ENCODE assay signal across 9 cellular contexts in the genomic region with DNA sequence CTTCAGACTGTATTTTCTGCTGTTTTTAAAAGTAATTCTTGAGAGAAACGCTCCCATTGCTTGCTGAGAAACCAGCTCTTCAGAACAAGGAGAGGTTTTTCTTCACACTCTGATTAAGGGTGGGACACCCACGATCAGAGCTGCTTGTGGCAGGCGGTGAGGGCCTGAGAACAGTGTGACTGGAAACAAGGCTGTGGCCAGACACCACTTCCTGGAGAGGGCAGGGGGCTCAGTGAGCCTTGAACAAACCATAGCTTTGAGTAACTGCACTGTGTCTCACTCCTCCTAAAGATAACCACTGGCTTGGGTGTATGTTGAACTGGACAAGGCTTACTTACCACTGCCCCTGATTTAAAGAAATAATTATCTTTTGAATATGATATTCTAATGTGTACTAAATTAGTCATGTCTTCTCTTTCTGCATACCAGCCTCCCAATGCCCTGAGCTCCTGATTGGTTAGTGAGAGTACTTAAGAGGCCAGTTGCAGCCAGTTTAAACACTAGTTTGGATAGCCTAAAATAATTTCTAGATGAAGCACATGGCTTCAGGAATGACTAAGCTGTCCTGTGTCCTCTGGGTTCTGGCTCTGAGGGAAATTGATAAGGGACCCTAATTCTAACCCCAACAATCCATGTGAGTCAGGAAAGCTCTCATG. TPM values are rescaled to one million over a fixed set of nuclear protein-coding genes. Genes with fewer than 3 reads are reported as not detected.
DNase-seq lines count a peak whose midpoint lies in the region; ATAC-seq and TF ChIP-seq lines count a peak whose summit lies in the region.
"Had no signal": no experiment of that assay in that cellular context is flagged by ENCODE, and none has a peak within 500 bp of the region (broad histone marks: within the 10 kb centered on the region; RNA-seq: fewer than 3 reads in every experiment).

No MANE protein-coding gene starts in this region.

- DNase-seq in activated CD4-positive, alpha-beta memory T cell treated with anti-CD3 and anti-CD28 coated beads for 36 hours: peak; percentile 72
- DNase-seq in naive B cell (peak; percentile 46), WERI-Rb-1 (no peak), CD1c-positive myeloid dendritic cell (ENCODE audit: extremely low spot score) (no peak), CD14-positive monocyte (ENCODE audit: low spot score) (no peak)

- CTCF ChIA-PET in activated CD4-positive, alpha-beta memory T cell treated with anti-CD3 and anti-CD28 coated beads for 36 hours (lab: Charles Lee): interaction anchor here (0.8 kb wide), 1 partner anchor 161 kb away, joined by 4 read pairs; no protein-coding TSS in a partner anchor

- H3K36me3 Mint-ChIP-seq in activated CD4-positive, alpha-beta memory T cell treated with anti-CD3 and anti-CD28 coated beads for 36 hours: peaks cover 34% of the 10 kb centered on the region
- H3K36me3 Mint-ChIP-seq in naive B cell: peaks cover 0 to 12% of the 10 kb centered on the region in 2 donors
- peaks cover 6 to 10% of the 10 kb centered on the region in 2 donors for H3K36me3 Mint-ChIP-seq in CD14-positive monocyte

- H3K27ac Mint-ChIP-seq in activated CD4-positive, alpha-beta memory T cell treated with anti-CD3 and anti-CD28 coated beads for 36 hours: peak overlapping the region; percentile 30
- H3K27ac Mint-ChIP-seq in naive B cell (no peak overlapping the region), CD14-positive monocyte (peak overlapping the region in 3 of 7 donors; percentile 46 to 61 (median 60))

- peaks cover 28% of the 10 kb centered on the region for H3K9me3 Mint-ChIP-seq in activated CD4-positive, alpha-beta memory T cell treated with anti-CD3 and anti-CD28 coated beads for 36 hours
- H3K9me3 Mint-ChIP-seq in naive B cell (peaks cover 0 to 25% (median 21%) of the 10 kb centered on the region in 7 donors), CD14-positive monocyte (peaks cover 11 to 33% (median 29%) of the 10 kb centered on the region in 7 donors)

- peaks cover 59% of the 10 kb centered on the region for H3K4me1 Mint-ChIP-seq in activated CD4-positive, alpha-beta memory T cell treated with anti-CD3 and anti-CD28 coated beads for 36 hours (ENCODE audit: low read depth)
- H3K4me1 Mint-ChIP-seq in naive B cell: peaks cover 35 to 72% (median 37%) of the 10 kb centered on the region in 3 donors
- peaks cover 53% of the 10 kb centered on the region for H3K4me1 Mint-ChIP-seq in CD14-positive monocyte

- TF ChIP-seq CTCF in WERI-Rb-1 (IDR thresholded peaks at IDR 0.05; ENCODE audit: low read depth, low read length) (no peak), CD14-positive monocyte (IDR thresholded peaks at IDR 0.05) (no peak)

- no peaks in the 10 kb centered on the region for H3K27me3 Mint-ChIP-seq in activated CD4-positive, alpha-beta memory T cell treated with anti-CD3 and anti-CD28 coated beads for 36 hours
- no peaks in the 10 kb centered on the region for H3K27me3 Mint-ChIP-seq in naive B cell
- peaks cover 0 to 1% (median 0%) of the 10 kb centered on the region in 3 donors for H3K27me3 Mint-ChIP-seq in CD14-positive monocyte (ENCODE audit: low read depth in 3 of 3)

- peak; percentile 89 for ATAC-seq in GM18909 (IDR thresholded peaks at IDR 0.05; ENCODE audit: poor library complexity, unreplicated experiment)
- ATAC-seq in HG02973 (IDR thresholded peaks at IDR 0.05; ENCODE audit: unreplicated experiment): peak; percentile 87
- ATAC-seq in naive B cell (ENCODE audit: low read depth in 2 of 2): peak; percentile 74 to 79
- ATAC-seq in GM19324 (IDR thresholded peaks at IDR 0.05; ENCODE audit: low FRiP score, unreplicated experiment): no peak

- no peak overlapping the region for H3K4me3 ChIP-seq in WERI-Rb-1 (ENCODE audit: low read depth, low read length)

- no peak overlapping the region for H3K4me3 Mint-ChIP-seq in activated CD4-positive, alpha-beta memory T cell treated with anti-CD3 and anti-CD28 coated beads for 36 hours
- H3K4me3 Mint-ChIP-seq in naive B cell: peak overlapping the region in 5 of 8 donors; percentile 1 to 74 (median 43)
- H3K4me3 Mint-ChIP-seq in CD14-positive monocyte: no peak overlapping the region

- intact Hi-C loops in activated CD4-positive, alpha-beta memory T cell treated with anti-CD3 and anti-CD28 coated beads for 36 hours (cut with micrococcal nuclease): loop anchor here (1.0 to 5.0 kb wide), 3 partner anchors 14 to 53 kb away; a partner anchor contains a TSS
- intact Hi-C loops in CD14-positive monocyte (cut with micrococcal nuclease): no loop called here

- no peaks in the 10 kb centered on the region for H3K9me3 ChIP-seq in WERI-Rb-1 (ENCODE audit: severe bottlenecking)

- POLR2A ChIA-PET in activated CD4-positive, alpha-beta memory T cell treated with anti-CD3 and anti-CD28 coated beads for 36 hours (lab: Charles Lee): interaction anchor here (0.6 kb wide), 1 partner anchor 56 kb away, joined by 3 read pairs; no protein-coding TSS in a partner anchor

- no peaks in the 10 kb centered on the region for H3K36me3 ChIP-seq in WERI-Rb-1

- no peak overlapping the region for H3K27ac ChIP-seq in WERI-Rb-1
- H3K27ac ChIP-seq: KMS-11 had no signal

- H3K27me3 ChIP-seq in WERI-Rb-1 (ENCODE audit: insufficient read depth, low read depth, severe bottlenecking): peaks cover 6% of the 10 kb centered on the region

RNA-seq across cellular contexts. Expression of a gene that starts 3.7 kb away (rescaled TPM):
- total RNA-seq in activated CD4-positive, alpha-beta memory T cell treated with anti-CD3 and anti-CD28 coated beads for 36 hours: under 1 TPM; 0.07 to 0.19 TPM
- polyA plus RNA-seq in naive B cell (ENCODE audit: low read depth in 6 of 6): under 1 TPM; 0.16 to 0.52 (median 0.25) TPM
- 1 to 10 TPM in 1 of 2 donors, under 1 TPM in 1; 0.67 to 2.0 TPM for polyA plus RNA-seq in CD14-positive monocyte

RNA-seq across cellular contexts. Expression of a gene that starts 31.5 kb away (rescaled TPM):
- under 1 TPM; 0.24 to 0.36 TPM for total RNA-seq in activated CD4-positive, alpha-beta memory T cell treated with anti-CD3 and anti-CD28 coated beads for 36 hours
- polyA plus RNA-seq in naive B cell (ENCODE audit: low read depth in 6 of 6) (under 1 TPM in 2 of 6 donors, not detected in 4; 0.16 to 0.39 TPM), CD14-positive monocyte (10 to 100 TPM; 14.8 to 20.3 TPM)

Comparison
In these comparisons a context has a peak if more than half of its experiments do, and no peak if none do; other contexts are left out.
1. DNase-seq: peak in activated CD4-positive, alpha-beta memory T cell treated with anti-CD3 and anti-CD28 coated beads for 36 hours (single experiment) and naive B cell (single experiment); none in WERI-Rb-1 (single experiment), CD1c-positive myeloid dendritic cell (single experiment) and CD14-positive monocyte (single experiment).
2. H3K4me3 Mint-ChIP-seq: peak in naive B cell (5 of 8); none in activated CD4-positive, alpha-beta memory T cell treated with anti-CD3 and anti-CD28 coated beads for 36 hours (single experiment) and CD14-positive monocyte (0 of 2).
3. RNA of a gene that starts 31.5 kb away (polyA plus RNA-seq): 14.8 to 20.3 TPM in CD14-positive monocyte; 0.16 to 0.39 TPM in naive B cell; every median in the first group is over 10 times any median in the second.